In genomic region chr3:79016587-79017380, GRCh38 we compare ENCODE assay signal across 12 cellular contexts.
DNase-seq lines count a peak whose midpoint lies in the region; ATAC-seq, FAIRE-seq and TF ChIP-seq lines count a peak whose summit lies in the region.
"Had no signal": no experiment of that assay in that cellular context is flagged by ENCODE, and none has a peak within 500 bp of the region (broad histone marks: within the 10 kb centered on the region; RNA-seq: fewer than 3 reads in every experiment).

No MANE protein-coding gene starts in this region.

- intact Hi-C loops in endothelial cell of umbilical vein (cut with micrococcal nuclease) = loop anchor here (5.0 kb wide), 3 partner anchors 144 to 1979 kb away; no protein-coding TSS in a partner anchor
- intact Hi-C loops in ovary (cut with DNase I) = no loop called here
- intact Hi-C loops in naive thymus-derived CD4-positive, alpha-beta T cell (cut with micrococcal nuclease) = no loop called here

- H3K27ac ChIP-seq in endothelial cell of umbilical vein (ENCODE audit: insufficient read depth, low read depth, low read length) = no peak overlapping the region
- H3K27ac ChIP-seq in ovary = no peak overlapping the region
- H3K27ac ChIP-seq in naive thymus-derived CD4-positive, alpha-beta T cell (ENCODE audit: low read depth, low read length) = no peak overlapping the region

- no peaks in the 10 kb centered on the region for H3K9me1 ChIP-seq in endothelial cell of umbilical vein (replicated peaks; ENCODE audit: control insufficient read depth, extremely low read depth, insufficient read depth, low read length)

- no peaks in the 10 kb centered on the region for H4K20me1 ChIP-seq in endothelial cell of umbilical vein (replicated peaks; ENCODE audit: control insufficient read depth, extremely low read depth, insufficient read depth, low read length)

- H3K4me1 ChIP-seq in BE2C = no peaks in the 10 kb centered on the region; the same call in 1 of the 2 replicates
- peaks cover 14% of the 10 kb centered on the region for H3K4me1 ChIP-seq in endothelial cell of umbilical vein (ENCODE audit: control insufficient read depth, extremely low read depth, insufficient read depth, low read length)
- peaks cover 3% of the 10 kb centered on the region for H3K4me1 ChIP-seq in ovary (ENCODE audit: insufficient read depth)
- H3K4me1 ChIP-seq in naive thymus-derived CD4-positive, alpha-beta T cell (ENCODE audit: control insufficient read depth in 2 of 2, insufficient read depth in 2 of 2, low read length in 2 of 2) = no peaks in the 10 kb centered on the region

- H3K4me1 Mint-ChIP-seq in naive thymus-derived CD4-positive, alpha-beta T cell = peaks cover 0 to 6% (median 6%) of the 10 kb centered on the region in 7 donors
- H3K4me1 Mint-ChIP-seq: memory B cell had no signal

- H3K27me3 ChIP-seq in BE2C (no peaks in the 10 kb centered on the region), endothelial cell of umbilical vein (ENCODE audit: control insufficient read depth in 2 of 2, insufficient read depth in 2 of 2, low read length in 2 of 2) (no peaks in the 10 kb centered on the region), ovary (no peaks in the 10 kb centered on the region)
- no peaks in the 10 kb centered on the region for H3K27me3 ChIP-seq in naive thymus-derived CD4-positive, alpha-beta T cell (ENCODE audit: control insufficient read depth in 2 of 2, insufficient read depth in 2 of 2, low read length in 2 of 2)

- H3K4me3 Mint-ChIP-seq in naive thymus-derived CD4-positive, alpha-beta T cell = no peak overlapping the region
- H3K4me3 Mint-ChIP-seq: IgD-negative memory B cell, memory B cell, T-helper 17 cell had no signal

- FAIRE-seq in endothelial cell of umbilical vein (lab: Jason Lieb, UNC) = no peak

- H2AFZ ChIP-seq in endothelial cell of umbilical vein (ENCODE audit: low read depth, low read length) = no peak overlapping the region

- CTCF ChIA-PET in endothelial cell of umbilical vein (lab: Charles Lee) = interaction anchor here (1.0 to 2.7 kb wide), 5 partner anchors 9 to 371 kb away, joined by 3 to 18 read pairs (median 4); no protein-coding TSS in a partner anchor
- CTCF ChIA-PET in naive thymus-derived CD4-positive, alpha-beta T cell (lab: Charles Lee) = no interaction called here

- H3K9ac ChIP-seq in endothelial cell of umbilical vein (replicated peaks; ENCODE audit: extremely low read depth, insufficient read depth, low read length) = no peak overlapping the region

- dilution Hi-C loops in endothelial cell of umbilical vein (cut with MboI; ENCODE audit: extremely low pct_ligation_motif_present, low sequenced_read_pairs) = no loop called here

- peaks cover 0 to 8% (median 1%) of the 10 kb centered on the region in 11 donors for H3K9me3 Mint-ChIP-seq in naive thymus-derived CD4-positive, alpha-beta T cell

- peaks cover 0 to 3% (median 0%) of the 10 kb centered on the region in 5 donors for H3K36me3 Mint-ChIP-seq in naive thymus-derived CD4-positive, alpha-beta T cell
- H3K36me3 Mint-ChIP-seq: memory B cell had no signal

- TF ChIP-seq POLR2A in endothelial cell of umbilical vein (IDR thresholded peaks at IDR 0.05; ENCODE audit: low read depth, low read length) (no peak), ovary (IDR thresholded peaks at IDR 0.05) (no peak)

- no peaks in the 10 kb centered on the region for H3K79me2 ChIP-seq in endothelial cell of umbilical vein (ENCODE audit: control insufficient read depth, insufficient read depth, low read length)

- no TSS peak for BruUV-seq in endothelial cell of umbilical vein (replicated peaks; lab: Mats Ljungman, UMichigan)

- no peak for TF ChIP-seq EP300 in ovary (IDR thresholded peaks at IDR 0.05)

- ATAC-seq in GM18517 (IDR thresholded peaks at IDR 0.05; ENCODE audit: unreplicated experiment) = no peak
- no peak for ATAC-seq in naive thymus-derived CD4-positive, alpha-beta T cell
- ATAC-seq: T-helper 17 cell had no signal

- no peak for TF ChIP-seq CTCF in BE2C (IDR thresholded peaks at IDR 0.05; ENCODE audit: low read depth, low read length)
- TF ChIP-seq CTCF in endothelial cell of umbilical vein (IDR thresholded peaks at IDR 0.05; ENCODE audit: extremely low read depth in 1 of 2, insufficient read depth in 1 of 2, low read depth in 1 of 2, low read length in 2 of 2) = no peak
- no peak for TF ChIP-seq CTCF in ovary (IDR thresholded peaks at IDR 0.05)

- peak overlapping the region; percentile 98 for H3K4me2 ChIP-seq in endothelial cell of umbilical vein (ENCODE audit: insufficient read depth, low read length)

- DNase-seq in BE2C = no peak
- peak; percentile 26 to 61 for DNase-seq in NCI-H526 (lab: John Stamatoyannopoulos, UW)
- DNase-seq in endothelial cell of umbilical vein (ENCODE audit: low read depth, low spot score) = no peak
- DNase-seq in ovary = no peak
- DNase-seq in putamen (ENCODE audit: low spot score) = no peak
- no peak for DNase-seq in stimulated activated CD4-positive, alpha-beta T cell treated with anti-CD3 and anti-CD28 coated beads, Interleukin-4, amount 100 ng/mL, for 4 hours
- DNase-seq in naive thymus-derived CD4-positive, alpha-beta T cell = no peak
- DNase-seq: activated naive CD4-positive, alpha-beta T cell treated with anti-CD3 and anti-CD28 coated beads, Interleukin-2, amount 50 U/mL, for 16 hours; T-helper 17 cell had no signal

- WGBS in ovary, 3 donors = 15 to 21% (median 16%) methylated on average over 8 of the region's 8 CpGs

- H3K27ac Mint-ChIP-seq in naive thymus-derived CD4-positive, alpha-beta T cell = no peak overlapping the region
- H3K27ac Mint-ChIP-seq: IgD-negative memory B cell, memory B cell, T-helper 17 cell had no signal

- H3K4me3 ChIP-seq in BE2C (ENCODE audit: low read depth, low read length) = peak overlapping the region; percentile 71
- peak overlapping the region in 1 of 3 experiments; percentile 96 for H3K4me3 ChIP-seq in endothelial cell of umbilical vein (replicated peaks in 1 of 3; ENCODE audit: insufficient read depth in 1 of 3, low read depth in 1 of 3, low read length in 3 of 3)
- H3K4me3 ChIP-seq in ovary = peak overlapping the region; percentile 89
- no peak overlapping the region for H3K4me3 ChIP-seq in naive thymus-derived CD4-positive, alpha-beta T cell (ENCODE audit: low read length)

- H3K9me3 ChIP-seq in BE2C (no peaks in the 10 kb centered on the region), endothelial cell of umbilical vein (replicated peaks; ENCODE audit: control insufficient read depth, insufficient read depth, low read length) (no peaks in the 10 kb centered on the region), ovary (no peaks in the 10 kb centered on the region)
- H3K9me3 ChIP-seq in naive thymus-derived CD4-positive, alpha-beta T cell (ENCODE audit: control insufficient read depth in 2 of 3, low read length in 3 of 3) = no peaks in the 10 kb centered on the region

- H3K27me3 Mint-ChIP-seq in naive thymus-derived CD4-positive, alpha-beta T cell = peaks cover 9 to 18% (median 14%) of the 10 kb centered on the region in 5 donors

- POLR2A ChIA-PET in endothelial cell of umbilical vein (lab: Charles Lee) = interaction anchor here (0.8 kb wide), 1 partner anchor 9 kb away, joined by 3 read pairs; no protein-coding TSS in a partner anchor
- POLR2A ChIA-PET in naive thymus-derived CD4-positive, alpha-beta T cell (lab: Charles Lee) = no interaction called here

- H3K36me3 ChIP-seq in BE2C (no peaks in the 10 kb centered on the region), endothelial cell of umbilical vein (ENCODE audit: control insufficient read depth in 2 of 2, extremely low read depth in 1 of 2, insufficient read depth in 2 of 2, low read length in 2 of 2) (no peaks in the 10 kb centered on the region), ovary (no peaks in the 10 kb centered on the region)
- no peaks in the 10 kb centered on the region for H3K36me3 ChIP-seq in naive thymus-derived CD4-positive, alpha-beta T cell (ENCODE audit: control insufficient read depth in 2 of 3, insufficient read depth in 3 of 3, low read length in 3 of 3)

TF ChIP-seq in endothelial cell of umbilical vein, 7 proteins besides CTCF, POLR2A, EP300 and RAD21:
- TF ChIP-seq MYC (IDR thresholded peaks at IDR 0.05; ENCODE audit: low read depth, low read length) (no peak), JUN (IDR thresholded peaks at IDR 0.05; ENCODE audit: borderline replicate concordance, insufficient read depth, insufficient read length, low read depth) (no peak), GATA2 (IDR thresholded peaks at IDR 0.05; ENCODE audit: insufficient read depth, insufficient read length, low read depth, low read length) (no peak), POLR2AphosphoS5 (IDR thresholded peaks at IDR 0.05; ENCODE audit: insufficient read depth, low read depth, low read length) (no peak), FOS (IDR thresholded peaks at IDR 0.05; ENCODE audit: borderline replicate concordance, insufficient read depth, low read length) (no peak), EZH2 (IDR thresholded peaks at IDR 0.05; ENCODE audit: borderline replicate concordance, low read depth, low read length, severe bottlenecking) (no peak)
- TF ChIP-seq, protein P1, sequence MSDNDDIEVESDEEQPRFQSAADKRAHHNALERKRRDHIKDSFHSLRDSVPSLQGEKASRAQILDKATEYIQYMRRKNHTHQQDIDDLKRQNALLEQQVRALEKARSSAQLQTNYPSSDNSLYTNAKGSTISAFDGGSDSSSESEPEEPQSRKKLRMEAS (IDR thresholded peaks at IDR 0.05; ENCODE audit: insufficient read depth, insufficient read length) = no peak

Comparison
In these comparisons a context has a peak if more than half of its experiments do, and no peak if none do; other contexts are left out.
1. DNase-seq: peak in NCI-H526 (2 of 2); none in BE2C (single experiment), endothelial cell of umbilical vein (single experiment), ovary (0 of 5), putamen (single experiment), stimulated activated CD4-positive, alpha-beta T cell treated with anti-CD3 and anti-CD28 coated beads, Interleukin-4, amount 100 ng/mL, for 4 hours (0 of 2) and naive thymus-derived CD4-positive, alpha-beta T cell (0 of 9).